5 cellular contexts compared by ENCODE assay signal in the genomic region with DNA sequence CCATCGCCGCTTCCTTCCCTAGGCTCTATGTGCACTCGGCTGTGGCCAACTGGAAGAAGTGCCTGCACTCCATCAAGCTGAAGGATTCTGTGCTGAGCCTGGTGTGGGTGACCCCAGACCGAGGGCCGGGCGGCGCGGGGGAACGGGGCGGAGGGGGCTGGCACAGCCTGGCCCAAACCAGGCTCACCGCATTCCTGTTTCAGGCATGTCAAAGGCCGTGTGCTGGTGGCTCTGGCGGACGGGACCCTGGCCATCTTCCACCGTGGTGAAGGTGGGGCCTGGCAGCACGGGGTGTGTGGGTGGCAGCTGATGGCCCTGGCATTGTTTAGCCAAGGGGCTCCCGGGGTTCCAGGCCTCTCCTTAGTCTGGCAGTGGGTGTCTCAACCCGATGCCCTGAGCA.
"Had no signal": no experiment of that assay in that cellular context is flagged by ENCODE, and none has a peak within 500 bp of the region (broad histone marks: within the 10 kb centered on the region; RNA-seq: fewer than 3 reads in every experiment).

No MANE protein-coding gene starts in this region.

- H3K4me3 ChIP-seq: GM23338 had no signal

- H3K27ac ChIP-seq: HL-60 had no signal

- DNase-seq: H9, HCEC 1CT, HFFc6 had no signal

- H3K4me2 ChIP-seq: GM23338 had no signal

- H2AFZ ChIP-seq: GM23338 had no signal
